19 cellular contexts compared by ENCODE assay signal in the genomic region with DNA sequence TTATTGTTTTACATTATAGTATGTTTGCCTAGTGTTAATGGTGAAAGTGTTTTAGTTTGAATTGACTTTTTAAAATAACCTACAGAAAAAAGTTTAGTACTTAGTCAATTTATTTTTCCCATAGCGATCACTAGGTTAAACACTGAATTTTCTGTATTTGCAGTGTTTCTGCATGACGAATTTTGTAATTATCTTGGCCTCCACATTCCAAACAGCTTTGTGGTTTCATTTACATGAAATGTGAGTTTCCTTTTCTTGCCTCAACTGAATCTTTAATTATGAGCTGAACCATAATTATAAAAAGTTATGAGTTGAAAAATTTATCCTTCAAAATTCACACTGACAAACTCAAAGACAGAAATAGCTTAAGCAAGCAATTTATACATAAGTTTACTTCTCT.
DNase-seq lines count a peak whose midpoint lies in the region; TF ChIP-seq lines count a peak whose summit lies in the region.
"Had no signal": no experiment of that assay in that cellular context is flagged by ENCODE, and none has a peak within 500 bp of the region (broad histone marks: within the 10 kb centered on the region; RNA-seq: fewer than 3 reads in every experiment).

No MANE protein-coding gene starts in this region.

- no peaks in the 10 kb centered on the region for H3K9me3 Mint-ChIP-seq in activated naive CD4-positive, alpha-beta T cell treated with anti-CD3 and anti-CD28 coated beads, Interleukin-2, amount 10 ng/mL, durations not matched to agents 7 days and 5 days
- peaks cover 13% of the 10 kb centered on the region for H3K9me3 Mint-ChIP-seq in osteocyte (ENCODE audit: unreplicated experiment)

- H3K4me2 ChIP-seq in Loucy (ENCODE audit: low read depth, low read length, poor library complexity, severe bottlenecking), result peak overlapping the region; percentile 21
- H3K4me2 ChIP-seq: A549 had no signal

- 0 out of 2 replicates have a peak, but pooled peaks cover 3% of the 10 kb centered on the region for H3K9me3 ChIP-seq in Loucy (ENCODE audit: insufficient read depth, low read depth, low read length)
- H3K9me3 ChIP-seq: A549, SJSA1 had no signal

- no peak overlapping the region for H3K27ac Mint-ChIP-seq in activated naive CD4-positive, alpha-beta T cell treated with anti-CD3 and anti-CD28 coated beads, Interleukin-2, amount 10 ng/mL, durations not matched to agents 7 days and 5 days
- no peak overlapping the region for H3K27ac Mint-ChIP-seq in osteocyte (ENCODE audit: unreplicated experiment)
- H3K27ac Mint-ChIP-seq: B cell; CD4-positive, alpha-beta memory T cell had no signal

- no peak overlapping the region for H3K9ac ChIP-seq in Loucy (ENCODE audit: low read depth, low read length, poor library complexity, severe bottlenecking)

- H3K36me3 Mint-ChIP-seq in activated naive CD4-positive, alpha-beta T cell treated with anti-CD3 and anti-CD28 coated beads, Interleukin-2, amount 10 ng/mL, durations not matched to agents 7 days and 5 days, result no peaks in the 10 kb centered on the region
- no peaks in the 10 kb centered on the region for H3K36me3 Mint-ChIP-seq in osteocyte (ENCODE audit: unreplicated experiment)

- H3K4me3 ChIP-seq in Loucy (ENCODE audit: low read length, poor library complexity, severe bottlenecking), result peak overlapping the region; percentile 10
- no peak overlapping the region for H3K4me3 ChIP-seq in astrocyte of the cerebellum (ENCODE audit: low read depth, low read length)
- H3K4me3 ChIP-seq: A549, SJSA1 had no signal

- H2AFZ ChIP-seq in Loucy (ENCODE audit: low read length), result no peak overlapping the region; the same call in 1 of the 2 replicates

- CTCF ChIA-PET in activated naive CD4-positive, alpha-beta T cell treated with anti-CD3 and anti-CD28 coated beads, Interleukin-2, amount 10 ng/mL, durations not matched to agents 7 days and 5 days (lab: Charles Lee), result no interaction called here

- H3K4me1 ChIP-seq in Loucy (ENCODE audit: insufficient read depth, low read length, poor library complexity, severe bottlenecking), result peaks cover 26% of the 10 kb centered on the region
- H3K4me1 ChIP-seq: A549, SJSA1 had no signal

- TF ChIP-seq CTCF in Loucy (conservative IDR thresholded peaks at IDR 0.05; ENCODE audit: low read length) (no peak), astrocyte of the cerebellum (IDR thresholded peaks at IDR 0.05; ENCODE audit: low read depth, low read length, missing control alignments) (no peak), osteocyte (IDR thresholded peaks at IDR 0.05) (no peak)

- H3F3A ChIP-seq in Loucy (ENCODE audit: low read depth), result no peaks in the 10 kb centered on the region; the same call in 1 of the 2 replicates

- H4K20me1 ChIP-seq in Loucy (ENCODE audit: insufficient read depth, low read length, poor library complexity, severe bottlenecking), result no peaks in the 10 kb centered on the region

- DNase-seq in AG20443 (ENCODE audit: low spot score) (peak; percentile 16), astrocyte of the cerebellum (ENCODE audit: low read depth) (peak; percentile 8), kidney tubule cell (ENCODE audit: low spot score) (peak; percentile 15), osteocyte (ENCODE audit: extremely low spot score, unreplicated experiment) (no peak), NCI-H1105 (lab: John Stamatoyannopoulos, UW) (no peak)
- no peak for DNase-seq in activated naive CD4-positive, alpha-beta T cell treated with anti-CD3 and anti-CD28 coated beads, Interleukin-2, amount 10 ng/mL, durations not matched to agents 7 days and 5 days
- DNase-seq in activated naive CD4-positive, alpha-beta T cell (lab: John Stamatoyannopoulos, UW), result no peak
- DNase-seq: CD4-positive, alpha-beta memory T cell; DMS79; GF-D8; H7; Karpas-422; NCI-H1417 treated with DMSO at 0.1 percent for 48 hours; NCI-H2029 treated with DMSO at 0.1 percent for 48 hours; NCI-H524 had no signal

- no peaks in the 10 kb centered on the region for H3K9me2 ChIP-seq in Loucy (replicated peaks; ENCODE audit: low read depth, low read length)

- no peaks in the 10 kb centered on the region for H3K27me3 Mint-ChIP-seq in activated naive CD4-positive, alpha-beta T cell treated with anti-CD3 and anti-CD28 coated beads, Interleukin-2, amount 10 ng/mL, durations not matched to agents 7 days and 5 days
- H3K27me3 Mint-ChIP-seq in osteocyte (ENCODE audit: unreplicated experiment), result no peaks in the 10 kb centered on the region
- H3K27me3 Mint-ChIP-seq: B cell; CD4-positive, alpha-beta memory T cell had no signal

- H3K4me1 Mint-ChIP-seq in activated naive CD4-positive, alpha-beta T cell treated with anti-CD3 and anti-CD28 coated beads, Interleukin-2, amount 10 ng/mL, durations not matched to agents 7 days and 5 days, result no peaks in the 10 kb centered on the region
- no peaks in the 10 kb centered on the region for H3K4me1 Mint-ChIP-seq in osteocyte (ENCODE audit: unreplicated experiment)
- H3K4me1 Mint-ChIP-seq: B cell; CD4-positive, alpha-beta memory T cell had no signal

- H3K27me3 ChIP-seq in Loucy (ENCODE audit: insufficient read depth, low read length, poor library complexity, severe bottlenecking), result no peaks in the 10 kb centered on the region
- H3K27me3 ChIP-seq: SJSA1 had no signal

- no peaks in the 10 kb centered on the region for H3K36me3 ChIP-seq in Loucy (ENCODE audit: insufficient read depth, low read length)
- H3K36me3 ChIP-seq: SJSA1 had no signal

- no peak overlapping the region for H3K4me3 Mint-ChIP-seq in activated naive CD4-positive, alpha-beta T cell treated with anti-CD3 and anti-CD28 coated beads, Interleukin-2, amount 10 ng/mL, durations not matched to agents 7 days and 5 days
- no peak overlapping the region for H3K4me3 Mint-ChIP-seq in osteocyte (ENCODE audit: unreplicated experiment)
- H3K4me3 Mint-ChIP-seq: B cell; CD4-positive, alpha-beta memory T cell had no signal

- in situ Hi-C loops in astrocyte of the cerebellum (cut with HindIII; ENCODE audit: low sequenced_read_pairs), result no loop called here

- no peaks in the 10 kb centered on the region for H3K79me2 ChIP-seq in Loucy (ENCODE audit: insufficient read depth, low read length)

Comparison
In these comparisons a context has a peak if more than half of its experiments do, and no peak if none do; other contexts are left out.
1. DNase-seq: peak in AG20443 (single experiment), astrocyte of the cerebellum (single experiment) and kidney tubule cell (single experiment); none in activated naive CD4-positive, alpha-beta T cell treated with anti-CD3 and anti-CD28 coated beads, Interleukin-2, amount 10 ng/mL, durations not matched to agents 7 days and 5 days (single experiment), osteocyte (single experiment), NCI-H1105 (single experiment) and activated naive CD4-positive, alpha-beta T cell (0 of 4).